14 cellular contexts compared by ENCODE assay signal in the genomic region with DNA sequence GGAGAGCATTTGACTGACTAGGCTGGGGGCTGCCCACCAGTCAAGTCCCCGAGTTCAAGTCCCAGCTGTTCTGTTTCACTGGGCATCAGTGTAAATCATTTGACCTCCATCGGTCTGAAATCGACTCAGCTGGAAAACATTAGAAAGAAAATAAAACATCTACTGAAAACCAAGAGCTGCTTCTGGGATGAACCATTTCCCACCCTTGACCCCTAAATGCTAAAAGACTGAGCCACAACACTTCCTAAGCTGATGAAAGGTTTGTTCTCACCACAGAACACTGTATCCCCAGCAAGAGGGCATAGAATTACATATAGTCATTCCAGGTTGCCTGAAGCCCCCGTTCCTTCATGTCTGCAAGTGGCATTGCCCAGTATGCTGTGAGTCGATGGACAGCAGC.
A peak's percentile ranks its signal among the peaks of the same experiment; 100 is the strongest.
DNase-seq lines count a peak whose midpoint lies in the region; ATAC-seq and TF ChIP-seq lines count a peak whose summit lies in the region.
"Had no signal": no experiment of that assay in that cellular context is flagged by ENCODE, and none has a peak within 500 bp of the region (broad histone marks: within the 10 kb centered on the region; RNA-seq: fewer than 3 reads in every experiment).

No MANE protein-coding gene starts in this region.

- H3K9me3 ChIP-seq in SK-N-SH: no peaks in the 10 kb centered on the region
- no peaks in the 10 kb centered on the region for H3K9me3 ChIP-seq in adipocyte (ENCODE audit: control insufficient read depth, low read length)
- no peaks in the 10 kb centered on the region for H3K9me3 ChIP-seq in iPS-15b (ENCODE audit: control insufficient read depth, insufficient read depth, low read length)

- no peak overlapping the region; the same call in 1 of the 2 replicates for H2AFZ ChIP-seq in SK-N-SH (ENCODE audit: low read depth)

- TF ChIP-seq RAD21 in SK-N-SH (IDR thresholded peaks at IDR 0.05; ENCODE audit: low read length): no peak

- no peaks in the 10 kb centered on the region for H3K9me3 Mint-ChIP-seq in T-cell
- H3K9me3 Mint-ChIP-seq: stimulated activated naive B cell treated with anti-CD40 and anti-IgM and Interleukin-4, amounts not matched to agents 10 μg/mL and 1 μg/mL and 100 μg/mL, for 72 hours had no signal

- H4K20me1 ChIP-seq in SK-N-SH (ENCODE audit: insufficient read depth): no peaks in the 10 kb centered on the region

- no peak for TF ChIP-seq CTCF in SK-N-SH (IDR thresholded peaks at IDR 0.05)

- no peaks in the 10 kb centered on the region for H3K27me3 ChIP-seq in SK-N-SH (ENCODE audit: insufficient read depth)
- no peaks in the 10 kb centered on the region for H3K27me3 ChIP-seq in adipocyte (replicated peaks; ENCODE audit: control insufficient read depth, insufficient read depth, low read length)
- no peaks in the 10 kb centered on the region for H3K27me3 ChIP-seq in iPS-15b (ENCODE audit: control insufficient read depth, insufficient read depth, low read length)

- H3K27ac ChIP-seq in SK-N-SH (ENCODE audit: low read depth in 2 of 2, low read length in 1 of 2) (peak overlapping the region; percentile 60 to 87; a peak in 3 of 4 replicates), temporal lobe (ENCODE audit: low read depth, low read length) (peak overlapping the region; percentile 19)
- H3K27ac ChIP-seq: SK-N-MC had no signal

- CTCF ChIA-PET in SK-N-SH (lab: Yijun Ruan, JAX) (interaction anchor here (1.2 to 2.6 kb wide), 5 partner anchors 36 to 437 kb away, joined by 3 to 34 read pairs (median 7); no protein-coding TSS in a partner anchor), T-cell (lab: Charles Lee) (interaction anchor here (0.6 to 1.5 kb wide), 12 partner anchors 9 to 433 kb away, joined by 3 to 8 read pairs (median 3); no protein-coding TSS in a partner anchor)

- H3K4me3 ChIP-seq in SK-N-SH (ENCODE audit: low read depth in 2 of 2, low read length in 1 of 2): no peak overlapping the region
- H3K4me3 ChIP-seq in adipocyte (ENCODE audit: low read length): peak overlapping the region; percentile 8
- H3K4me3 ChIP-seq in iPS-15b (ENCODE audit: low read depth, low read length): no peak overlapping the region
- H3K4me3 ChIP-seq: SK-N-MC had no signal

- H3K27me3 Mint-ChIP-seq in T-cell: no peaks in the 10 kb centered on the region
- H3K27me3 Mint-ChIP-seq: stimulated activated naive B cell treated with anti-CD40 and anti-IgM and Interleukin-4, amounts not matched to agents 10 μg/mL and 1 μg/mL and 100 μg/mL, for 72 hours had no signal

- TF ChIP-seq EP300 in SK-N-SH (IDR thresholded peaks at IDR 0.05; ENCODE audit: borderline replicate concordance in 1 of 2, low read depth in 1 of 2, low read length in 1 of 2): no peak

- H3K4me1 Mint-ChIP-seq in T-cell: peaks cover 41 to 54% (median 49%) of the 10 kb centered on the region in 3 donors

- DNase-seq in SK-N-SH: no peak
- peak; percentile 52 for DNase-seq in adipocyte (ENCODE audit: low read depth)
- DNase-seq in T-cell: no peak
- no peak for DNase-seq in activated T-cell treated with anti-CD3 and anti-CD28 coated beads for 4 hours
- no peak for DNase-seq in NCI-H2029 treated with DMSO at 0.1 percent for 48 hours (lab: John Stamatoyannopoulos, UW)
- DNase-seq: 8988T; GF-D8; NCI-H510A; stimulated activated CD4-positive, alpha-beta T cell treated with anti-CD3 and anti-CD28 coated beads, Interleukin-15, amount 100 ng/mL, for 24 hours; stimulated activated naive B cell treated with anti-CD40 and anti-IgM and Interleukin-4, amounts not matched to agents 10 μg/mL and 1 μg/mL and 100 μg/mL, for 72 hours had no signal

- peaks cover 3% of the 10 kb centered on the region for H3K36me3 Mint-ChIP-seq in T-cell

- H3F3A ChIP-seq in SK-N-SH (replicated peaks; ENCODE audit: insufficient read depth): peaks cover 29% of the 10 kb centered on the region

- H3K36me3 ChIP-seq in SK-N-SH (replicated peaks in 1 of 2; ENCODE audit: control insufficient read depth in 1 of 2, insufficient read depth in 2 of 2, low read length in 1 of 2) (no peaks in the 10 kb centered on the region), adipocyte (ENCODE audit: control insufficient read depth, insufficient read depth, low read length, severe bottlenecking) (no peaks in the 10 kb centered on the region), iPS-15b (ENCODE audit: control insufficient read depth, insufficient read depth, low read length) (no peaks in the 10 kb centered on the region)

- ATAC-seq in SK-N-SH treated with all-trans-retinoic acid at 6 μM for 48 hours (no peak), T-cell (replicated peaks in 1 of 4) (no peak)

- H3K9me2 ChIP-seq in SK-N-SH: no peaks in the 10 kb centered on the region

- peak overlapping the region; percentile 15; the same call in 1 of the 2 replicates for H3K4me2 ChIP-seq in SK-N-SH

- no peak overlapping the region for H3K27ac Mint-ChIP-seq in T-cell

- peaks cover 16 to 24% of the 10 kb centered on the region in 2 experiments for H3K4me1 ChIP-seq in SK-N-SH (ENCODE audit: control insufficient read depth in 1 of 2, insufficient read depth in 2 of 2, low read depth in 1 of 2, low read length in 1 of 2)
- peaks cover 52% of the 10 kb centered on the region for H3K4me1 ChIP-seq in adipocyte (ENCODE audit: control insufficient read depth, insufficient read depth, low read length)
- peaks cover 7% of the 10 kb centered on the region for H3K4me1 ChIP-seq in iPS-15b (ENCODE audit: control insufficient read depth, insufficient read depth, low read length)

- H3K9ac ChIP-seq in SK-N-SH (no peak overlapping the region), adipocyte (ENCODE audit: low read length) (peak overlapping the region; percentile 24), iPS-15b (ENCODE audit: low read depth, low read length) (peak overlapping the region; percentile 24)

- no peaks in the 10 kb centered on the region for H3K79me2 ChIP-seq in SK-N-SH (ENCODE audit: insufficient read depth)

- no peak overlapping the region for H3K4me3 Mint-ChIP-seq in T-cell
- H3K4me3 Mint-ChIP-seq: stimulated activated naive B cell treated with anti-CD40 and anti-IgM and Interleukin-4, amounts not matched to agents 10 μg/mL and 1 μg/mL and 100 μg/mL, for 72 hours had no signal

- POLR2A ChIA-PET in SK-N-SH (lab: Yijun Ruan, JAX) (no interaction called here), T-cell (lab: Charles Lee) (interaction anchor here (0.7 to 1.2 kb wide), 2 partner anchors 248 to 350 kb away, joined by 3 read pairs; no protein-coding TSS in a partner anchor)

- 71% methylated on average over 4 of the region's 5 CpGs for WGBS in SK-N-SH (ENCODE audit: low lambda C conversion rate)

TF ChIP-seq in SK-N-SH, 30 proteins besides CTCF, POLR2A, EP300 and RAD21 (continues in another document):
- TF ChIP-seq, protein P1, sequence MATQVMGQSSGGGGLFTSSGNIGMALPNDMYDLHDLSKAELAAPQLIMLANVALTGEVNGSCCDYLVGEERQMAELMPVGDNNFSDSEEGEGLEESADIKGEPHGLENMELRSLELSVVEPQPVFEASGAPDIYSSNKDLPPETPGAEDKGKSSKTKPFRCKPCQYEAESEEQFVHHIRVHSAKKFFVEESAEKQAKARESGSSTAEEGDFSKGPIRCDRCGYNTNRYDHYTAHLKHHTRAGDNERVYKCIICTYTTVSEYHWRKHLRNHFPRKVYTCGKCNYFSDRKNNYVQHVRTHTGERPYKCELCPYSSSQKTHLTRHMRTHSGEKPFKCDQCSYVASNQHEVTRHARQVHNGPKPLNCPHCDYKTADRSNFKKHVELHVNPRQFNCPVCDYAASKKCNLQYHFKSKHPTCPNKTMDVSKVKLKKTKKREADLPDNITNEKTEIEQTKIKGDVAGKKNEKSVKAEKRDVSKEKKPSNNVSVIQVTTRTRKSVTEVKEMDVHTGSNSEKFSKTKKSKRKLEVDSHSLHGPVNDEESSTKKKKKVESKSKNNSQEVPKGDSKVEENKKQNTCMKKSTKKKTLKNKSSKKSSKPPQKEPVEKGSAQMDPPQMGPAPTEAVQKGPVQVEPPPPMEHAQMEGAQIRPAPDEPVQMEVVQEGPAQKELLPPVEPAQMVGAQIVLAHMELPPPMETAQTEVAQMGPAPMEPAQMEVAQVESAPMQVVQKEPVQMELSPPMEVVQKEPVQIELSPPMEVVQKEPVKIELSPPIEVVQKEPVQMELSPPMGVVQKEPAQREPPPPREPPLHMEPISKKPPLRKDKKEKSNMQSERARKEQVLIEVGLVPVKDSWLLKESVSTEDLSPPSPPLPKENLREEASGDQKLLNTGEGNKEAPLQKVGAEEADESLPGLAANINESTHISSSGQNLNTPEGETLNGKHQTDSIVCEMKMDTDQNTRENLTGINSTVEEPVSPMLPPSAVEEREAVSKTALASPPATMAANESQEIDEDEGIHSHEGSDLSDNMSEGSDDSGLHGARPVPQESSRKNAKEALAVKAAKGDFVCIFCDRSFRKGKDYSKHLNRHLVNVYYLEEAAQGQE (IDR thresholded peaks at IDR 0.05; ENCODE audit: low read depth, low read length): 0 out of 2 replicates have a peak, but pooled peaks have one; percentile 38
- TF ChIP-seq RCOR1 (IDR thresholded peaks at IDR 0.05; ENCODE audit: low read length): 0 out of 2 replicates have a peak, but pooled peaks have one; percentile 3

TF ChIP-seq in SK-N-SH treated with all-trans-retinoic acid at 6 μM for 48 hours, 23 proteins besides CTCF, POLR2A, EP300 and RAD21 (continues in another document):
- TF ChIP-seq ZFP30 (CRISPR knock-in tag; IDR thresholded peaks at IDR 0.05): no peak
- no peak for TF ChIP-seq ZC3H10 (CRISPR knock-in tag; IDR thresholded peaks at IDR 0.05)
- TF ChIP-seq ESRRG (CRISPR knock-in tag; IDR thresholded peaks at IDR 0.05): no peak
- no peak for TF ChIP-seq RARB (CRISPR knock-in tag; IDR thresholded peaks at IDR 0.05)
- TF ChIP-seq BACH2 (CRISPR knock-in tag; IDR thresholded peaks at IDR 0.05; ENCODE audit: borderline replicate concordance): no peak
- TF ChIP-seq ZNF565 (CRISPR knock-in tag; conservative IDR thresholded peaks at IDR 0.05; ENCODE audit: low read depth): no peak
- no peak for TF ChIP-seq SNAI2 (CRISPR knock-in tag; IDR thresholded peaks at IDR 0.05)
- TF ChIP-seq, protein P2, sequence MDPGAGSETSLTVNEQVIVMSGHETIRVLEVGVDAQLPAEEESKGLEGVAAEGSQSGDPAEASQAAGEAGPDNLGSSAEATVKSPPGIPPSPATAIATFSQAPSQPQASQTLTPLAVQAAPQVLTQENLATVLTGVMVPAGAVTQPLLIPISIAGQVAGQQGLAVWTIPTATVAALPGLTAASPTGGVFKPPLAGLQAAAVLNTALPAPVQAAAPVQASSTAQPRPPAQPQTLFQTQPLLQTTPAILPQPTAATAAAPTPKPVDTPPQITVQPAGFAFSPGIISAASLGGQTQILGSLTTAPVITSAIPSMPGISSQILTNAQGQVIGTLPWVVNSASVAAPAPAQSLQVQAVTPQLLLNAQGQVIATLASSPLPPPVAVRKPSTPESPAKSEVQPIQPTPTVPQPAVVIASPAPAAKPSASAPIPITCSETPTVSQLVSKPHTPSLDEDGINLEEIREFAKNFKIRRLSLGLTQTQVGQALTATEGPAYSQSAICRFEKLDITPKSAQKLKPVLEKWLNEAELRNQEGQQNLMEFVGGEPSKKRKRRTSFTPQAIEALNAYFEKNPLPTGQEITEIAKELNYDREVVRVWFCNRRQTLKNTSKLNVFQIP (CRISPR knock-in tag; IDR thresholded peaks at IDR 0.05; ENCODE audit: borderline replicate concordance, low read depth): no peak
